ENCODE assay signal across 19 cellular contexts in the genomic region with DNA sequence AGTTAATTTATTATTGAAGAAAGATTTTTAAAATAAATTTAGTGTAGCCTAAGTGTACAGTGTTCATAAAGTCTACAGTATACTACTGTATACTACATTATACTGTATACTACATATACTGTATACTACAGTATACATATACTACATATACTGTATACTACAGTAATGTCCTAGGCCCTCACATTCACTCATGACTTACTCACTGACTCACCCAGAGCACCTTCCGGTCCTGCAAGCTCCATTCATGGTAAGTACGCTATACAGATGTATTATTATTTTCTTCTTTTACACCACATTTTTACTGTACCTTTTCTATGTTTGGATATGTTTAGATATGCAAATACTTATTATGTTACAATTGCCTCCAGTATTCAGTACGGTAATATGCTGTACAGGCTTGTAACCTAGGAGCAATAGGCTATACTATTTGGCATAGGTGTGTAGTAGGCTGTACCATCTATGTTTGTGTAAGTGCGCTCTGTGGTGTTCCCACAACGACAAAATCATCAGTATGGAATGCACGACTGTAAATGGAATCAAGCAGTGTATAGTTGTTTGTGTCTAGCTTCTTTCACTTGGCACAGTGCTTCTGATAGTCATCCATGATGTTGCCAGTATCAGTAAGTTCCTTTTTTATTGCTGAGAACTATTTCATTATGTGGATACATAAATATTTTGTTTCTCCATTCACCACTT.
DNase-seq lines count a peak whose midpoint lies in the region; FAIRE-seq and TF ChIP-seq lines count a peak whose summit lies in the region.
"Had no signal": no experiment of that assay in that cellular context is flagged by ENCODE, and none has a peak within 500 bp of the region (broad histone marks: within the 10 kb centered on the region; RNA-seq: fewer than 3 reads in every experiment).

No MANE protein-coding gene starts in this region.

- H3K23ac ChIP-seq in neuronal stem cell (ENCODE audit: low read depth, low read length, poor library complexity), result no peak overlapping the region

- H2AK5ac ChIP-seq in neuronal stem cell (ENCODE audit: low read depth, low read length), result no peak overlapping the region

- H3K36me3 ChIP-seq in neuronal stem cell (replicated peaks in 1 of 2; ENCODE audit: control insufficient read depth in 2 of 2, insufficient read depth in 2 of 2, low read length in 2 of 2) (no peaks in the 10 kb centered on the region), OCI-LY7 (ENCODE audit: insufficient read depth, low read length) (no peaks in the 10 kb centered on the region)
- H3K36me3 ChIP-seq: BE2C had no signal

- H3K9me3 ChIP-seq in neuronal stem cell (replicated peaks in 1 of 2; ENCODE audit: control insufficient read depth in 2 of 2, insufficient read depth in 1 of 2, low read depth in 1 of 2, low read length in 2 of 2) (no peaks in the 10 kb centered on the region), OCI-LY7 (ENCODE audit: low read length) (no peaks in the 10 kb centered on the region)
- H3K9me3 ChIP-seq: BE2C had no signal

- no peaks in the 10 kb centered on the region for H3K9me2 ChIP-seq in OCI-LY7 (ENCODE audit: insufficient read depth, low read length)

- H3K36me3 Mint-ChIP-seq in endothelial cell (ENCODE audit: low read depth, unreplicated experiment), result peaks cover 4% of the 10 kb centered on the region
- H3K36me3 Mint-ChIP-seq: CD4-positive, alpha-beta memory T cell had no signal

- TF ChIP-seq POLR2A in GM12892 (IDR thresholded peaks at IDR 0.05; ENCODE audit: low read depth, low read length), result no peak

- no CpG with 5 or more reads among the region's 6 CpGs for whole genome bisulfite sequencing in neuronal stem cell (ENCODE audit: extremely low coverage in 2 of 2, insufficient read length in 2 of 2, insufficient replicate concordance in 1 of 2), 2 donors

- H2AFZ ChIP-seq in neuronal stem cell (ENCODE audit: low read length) (no peak overlapping the region), OCI-LY7 (ENCODE audit: low read length) (no peak overlapping the region)
- H2AFZ ChIP-seq: GM23248 had no signal

- no peaks in the 10 kb centered on the region for H3K27me3 Mint-ChIP-seq in endothelial cell (ENCODE audit: unreplicated experiment)

- DNase-seq in GM12892 (ENCODE audit: insufficient read length), result no peak
- DNase-seq in RKO (ENCODE audit: low spot score), result peak; percentile 11
- DNase-seq in endothelial cell (ENCODE audit: low spot score), result no peak
- no peak for DNase-seq in neuronal stem cell (ENCODE audit: low spot score)
- no peak for DNase-seq in OCI-LY7 (ENCODE audit: low spot score)
- no peak for DNase-seq in activated CD4-positive, alpha-beta T cell treated with anti-CD3 and anti-CD28 coated beads for 1 hour
- no peak for DNase-seq in DMS79 (lab: John Stamatoyannopoulos, UW)
- DNase-seq: ACHN; BE2C; CD4-positive, alpha-beta memory T cell; GM23248; NCI-H1092; NCI-H2107; NCI-H345; NCI-H748 treated with DMSO at 0.1 percent for 48 hours; SHP77 had no signal

- H2BK120ac ChIP-seq in neuronal stem cell (ENCODE audit: low read depth, low read length), result no peak overlapping the region

- H2BK15ac ChIP-seq in neuronal stem cell (ENCODE audit: low read length), result no peak overlapping the region

- BruUV-seq in OCI-LY7 (replicated peaks; lab: Mats Ljungman, UMichigan), result no TSS peak

- no peak overlapping the region for H3K4ac ChIP-seq in neuronal stem cell (ENCODE audit: low read length)

- CTCF ChIA-PET in OCI-LY7 (lab: Charles Lee; ENCODE audit: unreplicated experiment), result no interaction called here

- H3K27me3 ChIP-seq in neuronal stem cell (ENCODE audit: control insufficient read depth in 3 of 3, insufficient read depth in 3 of 3, low read depth in 1 of 3, low read length in 3 of 3), result no peaks in the 10 kb centered on the region
- H3K27me3 ChIP-seq: BE2C had no signal

- no peaks in the 10 kb centered on the region for H4K20me1 ChIP-seq in OCI-LY7 (ENCODE audit: insufficient read depth, low read length)

- no peak overlapping the region for H3K4me3 Mint-ChIP-seq in endothelial cell (ENCODE audit: unreplicated experiment)
- H3K4me3 Mint-ChIP-seq: CD4-positive, alpha-beta memory T cell had no signal

- peak overlapping the region; percentile 97 for H3K27ac Mint-ChIP-seq in endothelial cell (ENCODE audit: unreplicated experiment)
- H3K27ac Mint-ChIP-seq: CD4-positive, alpha-beta memory T cell had no signal

- H3K79me2 ChIP-seq in OCI-LY7 (ENCODE audit: insufficient read depth, low read depth, low read length), result no peaks in the 10 kb centered on the region

- H3K4me1 Mint-ChIP-seq in endothelial cell (ENCODE audit: unreplicated experiment), result peaks cover 41% of the 10 kb centered on the region

- H3K4me1 ChIP-seq in neuronal stem cell (ENCODE audit: control insufficient read depth in 2 of 2, insufficient read depth in 1 of 2, low read depth in 1 of 2, low read length in 2 of 2) (no peaks in the 10 kb centered on the region), OCI-LY7 (ENCODE audit: insufficient read depth, low read length, poor library complexity, severe bottlenecking) (no peaks in the 10 kb centered on the region)
- H3K4me1 ChIP-seq: BE2C had no signal

- TF ChIP-seq CTCF in endothelial cell (IDR thresholded peaks at IDR 0.05; ENCODE audit: unreplicated experiment) (no peak), OCI-LY7 (conservative IDR thresholded peaks at IDR 0.05; ENCODE audit: low read length) (no peak)

- POLR2A ChIA-PET in OCI-LY7 (lab: Charles Lee), result interaction anchor here (0.6 kb wide), 1 partner anchor 18 kb away, joined by 3 read pairs; no protein-coding TSS in a partner anchor

- H3K4me3 ChIP-seq in neuronal stem cell (ENCODE audit: low read length in 2 of 2) (no peak overlapping the region), OCI-LY7 (ENCODE audit: low read depth, low read length, poor library complexity, severe bottlenecking) (no peak overlapping the region)
- H3K4me3 ChIP-seq: GM23248, K562 had no signal

- H4K91ac ChIP-seq in neuronal stem cell (ENCODE audit: low read depth, low read length, poor library complexity), result no peak overlapping the region

- no peaks in the 10 kb centered on the region for H3K79me1 ChIP-seq in neuronal stem cell (ENCODE audit: low read depth, low read length)

- H4K8ac ChIP-seq in neuronal stem cell (ENCODE audit: low read depth, low read length), result peak overlapping the region; percentile 23

- no peak overlapping the region for H3K9ac ChIP-seq in neuronal stem cell (ENCODE audit: low read depth, low read length, poor library complexity)
- H3K9ac ChIP-seq: GM23248 had no signal

- no peak overlapping the region for H3K14ac ChIP-seq in neuronal stem cell (ENCODE audit: low read length)

- H3K18ac ChIP-seq in neuronal stem cell (ENCODE audit: low read length), result no peak overlapping the region

- peak; percentile 5 for FAIRE-seq in GM12892 (lab: Jason Lieb, UNC)
- FAIRE-seq: GM18507, GM19239, K562 had no signal

- H2BK5ac ChIP-seq in neuronal stem cell (ENCODE audit: low read length), result no peak overlapping the region

- H2BK12ac ChIP-seq in neuronal stem cell (ENCODE audit: low read length), result no peak overlapping the region

- intact Hi-C loops in OCI-LY7 (cut with micrococcal nuclease; ENCODE audit: unreplicated experiment), result no loop called here

- H3K27ac ChIP-seq in neuronal stem cell (replicated peaks; ENCODE audit: low read length), result no peak overlapping the region
- H3K27ac ChIP-seq in OCI-LY7 (ENCODE audit: low read depth, low read length, poor library complexity, severe bottlenecking), result no peak overlapping the region
- H3K27ac ChIP-seq: GM23248 had no signal

- H3K4me2 ChIP-seq in neuronal stem cell (ENCODE audit: insufficient read depth, low read length, poor library complexity, severe bottlenecking) (no peak overlapping the region), OCI-LY7 (ENCODE audit: low read length) (no peak overlapping the region)

- H3K9me3 Mint-ChIP-seq in endothelial cell (ENCODE audit: unreplicated experiment), result no peaks in the 10 kb centered on the region
- H3K9me3 Mint-ChIP-seq: CD4-positive, alpha-beta memory T cell had no signal
